1 cellular context compared by ENCODE assay signal in the genomic region with DNA sequence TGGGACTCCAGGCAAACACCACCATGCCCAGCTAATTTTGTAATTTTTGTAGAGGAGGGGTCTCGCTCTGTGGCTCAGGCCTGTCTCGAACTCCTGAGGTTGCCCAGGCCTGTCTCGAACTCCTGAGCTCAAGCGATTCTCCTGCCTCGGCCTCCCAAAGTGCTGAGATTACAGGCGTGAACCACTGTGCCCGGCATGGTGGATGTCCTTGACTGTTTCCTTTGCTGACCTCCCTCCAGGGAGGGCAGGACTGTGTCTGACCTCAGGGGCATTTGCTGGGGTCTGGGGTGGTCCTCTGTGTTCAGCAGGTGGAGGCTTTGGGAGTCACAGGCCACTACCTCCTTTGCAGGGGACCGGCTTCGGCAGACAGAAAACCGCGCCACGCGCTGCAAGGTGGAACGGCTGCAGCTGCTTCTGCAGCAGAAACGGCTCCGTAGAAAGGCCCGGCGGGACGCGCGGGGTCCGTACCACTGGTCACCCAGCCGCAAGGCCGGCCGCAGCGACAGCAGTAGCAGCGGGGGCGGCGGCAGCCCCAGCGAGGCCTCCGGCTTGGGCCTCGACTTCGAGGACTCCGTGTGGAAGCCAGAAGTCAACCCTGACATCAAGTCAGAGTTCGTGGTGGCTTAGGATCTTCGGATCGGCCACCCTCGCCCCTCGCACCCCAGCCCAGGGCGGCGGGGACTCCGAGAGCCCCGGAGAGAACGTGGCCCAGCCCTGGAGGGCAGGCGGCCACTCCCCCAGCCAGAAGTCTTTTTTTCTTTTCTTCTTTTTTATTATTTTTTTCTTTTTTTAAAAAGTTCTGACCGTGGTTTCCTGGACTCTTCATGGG.
TF ChIP-seq lines count a peak whose summit lies in the region.

No MANE protein-coding gene starts in this region.

TF ChIP-seq in IMR-90, 13 proteins besides CTCF, POLR2A, EP300 and RAD21:
- TF ChIP-seq BHLHE40 (IDR thresholded peaks at IDR 0.05; ENCODE audit: low read depth, low read length), result no peak
- no peak for TF ChIP-seq SMC3 (IDR thresholded peaks at IDR 0.05; ENCODE audit: low read depth, low read length)
- no peak for TF ChIP-seq FOS (IDR thresholded peaks at IDR 0.05; ENCODE audit: low read depth, low read length)
